Comparison of ENCODE assay signal across 1 cellular context in the genomic region with DNA sequence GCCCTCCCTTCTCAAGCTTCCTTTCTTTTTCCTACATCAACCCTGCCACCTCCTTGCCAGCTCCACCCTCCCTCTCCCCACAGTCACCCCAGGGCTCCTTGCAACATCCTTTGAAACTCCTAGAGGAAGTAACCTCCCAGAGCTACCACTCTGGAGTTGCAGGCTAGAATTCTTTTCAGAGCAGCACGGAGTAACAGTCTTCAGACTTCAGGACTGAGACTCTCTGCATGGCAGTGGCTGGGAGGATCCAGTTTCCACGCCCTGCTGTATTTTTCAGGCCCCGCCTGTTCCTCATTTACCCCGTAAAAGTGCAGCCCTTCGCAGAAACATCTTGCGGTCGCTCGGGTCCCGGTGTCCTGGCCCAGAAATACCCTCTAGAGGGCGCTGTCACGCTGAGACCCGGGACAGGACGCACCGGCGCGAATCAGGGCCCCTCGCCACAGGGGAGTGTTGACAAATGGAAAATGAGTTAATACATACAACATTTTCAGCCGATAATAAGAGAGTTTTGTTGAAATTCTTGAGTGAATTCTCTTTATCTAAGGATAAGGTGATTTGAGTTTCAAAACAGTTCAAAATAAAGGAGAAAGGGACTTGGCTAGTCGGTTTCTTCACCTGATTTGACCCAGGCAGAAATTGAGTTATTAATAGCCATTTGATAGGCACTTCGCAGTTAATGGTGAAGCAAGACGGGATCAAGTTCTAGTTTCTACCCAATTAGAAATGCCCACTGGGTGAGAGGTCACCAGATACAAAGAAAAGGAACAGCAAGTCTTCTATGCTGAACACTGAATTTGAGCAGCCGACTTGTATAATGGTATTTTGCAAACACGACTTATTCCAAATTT.
TF ChIP-seq lines count a peak whose summit lies in the region.

No MANE protein-coding gene starts in this region.

TF ChIP-seq in K562, 482 proteins besides CTCF, POLR2A, EP300 and RAD21 (continued from another document and continues in another):
- TF ChIP-seq HNRNPK (IDR thresholded peaks at IDR 0.05; ENCODE audit: low read depth, low read length, poor library complexity, severe bottlenecking) (no peak), NR1H2 (CRISPR knock-in tag; IDR thresholded peaks at IDR 0.05) (no peak), HIVEP1 (CRISPR knock-in tag; IDR thresholded peaks at IDR 0.05) (no peak), KDM1A (IDR thresholded peaks at IDR 0.05) (no peak), MTA1 (IDR thresholded peaks at IDR 0.05; ENCODE audit: borderline replicate concordance) (no peak), SREBF1 (IDR thresholded peaks at IDR 0.05; ENCODE audit: borderline replicate concordance, low read depth, low read length) (no peak), ZNF586 (CRISPR knock-in tag; conservative IDR thresholded peaks at IDR 0.05) (no peak), POLR2AphosphoS2 (IDR thresholded peaks at IDR 0.05; ENCODE audit: low read length) (no peak), THRAP3 (IDR thresholded peaks at IDR 0.05; ENCODE audit: borderline replicate concordance) (no peak), SMARCA4 (IDR thresholded peaks at IDR 0.05) (no peak), ZNF431 (CRISPR knock-in tag; IDR thresholded peaks at IDR 0.05) (no peak), NR2C2 (CRISPR knock-in tag; IDR thresholded peaks at IDR 0.05) (no peak), NR2C2 (tag; IDR thresholded peaks at IDR 0.05) (no peak), XRCC5 (IDR thresholded peaks at IDR 0.05; ENCODE audit: low read depth, low read length) (0 out of 2 replicates have a peak, but pooled peaks have one; percentile 65), FOSL1 (tag; conservative IDR thresholded peaks at IDR 0.05) (no peak), SAP30 (IDR thresholded peaks at IDR 0.05; ENCODE audit: borderline replicate concordance, insufficient read depth, low read depth, low read length, poor library complexity, severe bottlenecking) (no peak), PHB2 (IDR thresholded peaks at IDR 0.05; ENCODE audit: low read depth) (no peak), CHCHD3 (CRISPR knock-in tag; IDR thresholded peaks at IDR 0.05) (no peak), RBM17 (IDR thresholded peaks at IDR 0.05; ENCODE audit: borderline replicate concordance, low read depth, low read length) (no peak), RB1 (IDR thresholded peaks at IDR 0.05; ENCODE audit: low read depth) (peak; percentile 60; the same call in 1 of the 2 replicates), MAZ (CRISPR knock-in tag; conservative IDR thresholded peaks at IDR 0.05 in 1 of 2, IDR thresholded peaks at IDR 0.05 in 1 of 2) (peak in 1 of 2 experiments; percentile 73; a peak in 2 of 4 replicates), PRPF4 (IDR thresholded peaks at IDR 0.05; ENCODE audit: insufficient read depth, low read depth, low read length, poor library complexity, severe bottlenecking) (no peak), ZNF583 (CRISPR knock-in tag; IDR thresholded peaks at IDR 0.05) (no peak), CTBP1 (IDR thresholded peaks at IDR 0.05; ENCODE audit: borderline replicate concordance) (peak; percentile 67; the same call in 1 of the 2 replicates), RAD51 (IDR thresholded peaks at IDR 0.05; ENCODE audit: borderline replicate concordance, low read depth) (no peak), ZEB2 (IDR thresholded peaks at IDR 0.05) (no peak), ETS2 (tag; IDR thresholded peaks at IDR 0.05; ENCODE audit: borderline replicate concordance, poor library complexity, severe bottlenecking) (no peak), RBM14 (IDR thresholded peaks at IDR 0.05; ENCODE audit: borderline replicate concordance, insufficient read depth, low read depth, low read length) (no peak)
- TF ChIP-seq, protein P1, sequence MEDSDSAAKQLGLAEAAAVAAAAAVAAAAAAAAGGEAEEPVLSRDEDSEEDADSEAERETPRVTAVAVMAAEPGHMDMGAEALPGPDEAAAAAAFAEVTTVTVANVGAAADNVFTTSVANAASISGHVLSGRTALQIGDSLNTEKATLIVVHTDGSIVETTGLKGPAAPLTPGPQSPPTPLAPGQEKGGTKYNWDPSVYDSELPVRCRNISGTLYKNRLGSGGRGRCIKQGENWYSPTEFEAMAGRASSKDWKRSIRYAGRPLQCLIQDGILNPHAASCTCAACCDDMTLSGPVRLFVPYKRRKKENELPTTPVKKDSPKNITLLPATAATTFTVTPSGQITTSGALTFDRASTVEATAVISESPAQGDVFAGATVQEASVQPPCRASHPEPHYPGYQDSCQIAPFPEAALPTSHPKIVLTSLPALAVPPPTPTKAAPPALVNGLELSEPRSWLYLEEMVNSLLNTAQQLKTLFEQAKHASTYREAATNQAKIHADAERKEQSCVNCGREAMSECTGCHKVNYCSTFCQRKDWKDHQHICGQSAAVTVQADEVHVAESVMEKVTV (CRISPR knock-in tag; IDR thresholded peaks at IDR 0.05), result peak; percentile 63
- TF ChIP-seq, protein P2, sequence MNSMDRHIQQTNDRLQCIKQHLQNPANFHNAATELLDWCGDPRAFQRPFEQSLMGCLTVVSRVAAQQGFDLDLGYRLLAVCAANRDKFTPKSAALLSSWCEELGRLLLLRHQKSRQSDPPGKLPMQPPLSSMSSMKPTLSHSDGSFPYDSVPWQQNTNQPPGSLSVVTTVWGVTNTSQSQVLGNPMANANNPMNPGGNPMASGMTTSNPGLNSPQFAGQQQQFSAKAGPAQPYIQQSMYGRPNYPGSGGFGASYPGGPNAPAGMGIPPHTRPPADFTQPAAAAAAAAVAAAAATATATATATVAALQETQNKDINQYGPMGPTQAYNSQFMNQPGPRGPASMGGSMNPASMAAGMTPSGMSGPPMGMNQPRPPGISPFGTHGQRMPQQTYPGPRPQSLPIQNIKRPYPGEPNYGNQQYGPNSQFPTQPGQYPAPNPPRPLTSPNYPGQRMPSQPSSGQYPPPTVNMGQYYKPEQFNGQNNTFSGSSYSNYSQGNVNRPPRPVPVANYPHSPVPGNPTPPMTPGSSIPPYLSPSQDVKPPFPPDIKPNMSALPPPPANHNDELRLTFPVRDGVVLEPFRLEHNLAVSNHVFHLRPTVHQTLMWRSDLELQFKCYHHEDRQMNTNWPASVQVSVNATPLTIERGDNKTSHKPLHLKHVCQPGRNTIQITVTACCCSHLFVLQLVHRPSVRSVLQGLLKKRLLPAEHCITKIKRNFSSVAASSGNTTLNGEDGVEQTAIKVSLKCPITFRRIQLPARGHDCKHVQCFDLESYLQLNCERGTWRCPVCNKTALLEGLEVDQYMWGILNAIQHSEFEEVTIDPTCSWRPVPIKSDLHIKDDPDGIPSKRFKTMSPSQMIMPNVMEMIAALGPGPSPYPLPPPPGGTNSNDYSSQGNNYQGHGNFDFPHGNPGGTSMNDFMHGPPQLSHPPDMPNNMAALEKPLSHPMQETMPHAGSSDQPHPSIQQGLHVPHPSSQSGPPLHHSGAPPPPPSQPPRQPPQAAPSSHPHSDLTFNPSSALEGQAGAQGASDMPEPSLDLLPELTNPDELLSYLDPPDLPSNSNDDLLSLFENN (IDR thresholded peaks at IDR 0.05; ENCODE audit: low read depth in 2 of 2, low read length in 2 of 2), result no peak
- TF ChIP-seq, protein P3, sequence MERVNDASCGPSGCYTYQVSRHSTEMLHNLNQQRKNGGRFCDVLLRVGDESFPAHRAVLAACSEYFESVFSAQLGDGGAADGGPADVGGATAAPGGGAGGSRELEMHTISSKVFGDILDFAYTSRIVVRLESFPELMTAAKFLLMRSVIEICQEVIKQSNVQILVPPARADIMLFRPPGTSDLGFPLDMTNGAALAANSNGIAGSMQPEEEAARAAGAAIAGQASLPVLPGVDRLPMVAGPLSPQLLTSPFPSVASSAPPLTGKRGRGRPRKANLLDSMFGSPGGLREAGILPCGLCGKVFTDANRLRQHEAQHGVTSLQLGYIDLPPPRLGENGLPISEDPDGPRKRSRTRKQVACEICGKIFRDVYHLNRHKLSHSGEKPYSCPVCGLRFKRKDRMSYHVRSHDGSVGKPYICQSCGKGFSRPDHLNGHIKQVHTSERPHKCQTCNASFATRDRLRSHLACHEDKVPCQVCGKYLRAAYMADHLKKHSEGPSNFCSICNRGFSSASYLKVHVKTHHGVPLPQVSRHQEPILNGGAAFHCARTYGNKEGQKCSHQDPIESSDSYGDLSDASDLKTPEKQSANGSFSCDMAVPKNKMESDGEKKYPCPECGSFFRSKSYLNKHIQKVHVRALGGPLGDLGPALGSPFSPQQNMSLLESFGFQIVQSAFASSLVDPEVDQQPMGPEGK (CRISPR knock-in tag; IDR thresholded peaks at IDR 0.05; ENCODE audit: borderline replicate concordance), result no peak
- TF ChIP-seq, protein P4, sequence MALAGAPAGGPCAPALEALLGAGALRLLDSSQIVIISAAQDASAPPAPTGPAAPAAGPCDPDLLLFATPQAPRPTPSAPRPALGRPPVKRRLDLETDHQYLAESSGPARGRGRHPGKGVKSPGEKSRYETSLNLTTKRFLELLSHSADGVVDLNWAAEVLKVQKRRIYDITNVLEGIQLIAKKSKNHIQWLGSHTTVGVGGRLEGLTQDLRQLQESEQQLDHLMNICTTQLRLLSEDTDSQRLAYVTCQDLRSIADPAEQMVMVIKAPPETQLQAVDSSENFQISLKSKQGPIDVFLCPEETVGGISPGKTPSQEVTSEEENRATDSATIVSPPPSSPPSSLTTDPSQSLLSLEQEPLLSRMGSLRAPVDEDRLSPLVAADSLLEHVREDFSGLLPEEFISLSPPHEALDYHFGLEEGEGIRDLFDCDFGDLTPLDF (CRISPR knock-in tag; IDR thresholded peaks at IDR 0.05), result no peak
- TF ChIP-seq, protein P5, sequence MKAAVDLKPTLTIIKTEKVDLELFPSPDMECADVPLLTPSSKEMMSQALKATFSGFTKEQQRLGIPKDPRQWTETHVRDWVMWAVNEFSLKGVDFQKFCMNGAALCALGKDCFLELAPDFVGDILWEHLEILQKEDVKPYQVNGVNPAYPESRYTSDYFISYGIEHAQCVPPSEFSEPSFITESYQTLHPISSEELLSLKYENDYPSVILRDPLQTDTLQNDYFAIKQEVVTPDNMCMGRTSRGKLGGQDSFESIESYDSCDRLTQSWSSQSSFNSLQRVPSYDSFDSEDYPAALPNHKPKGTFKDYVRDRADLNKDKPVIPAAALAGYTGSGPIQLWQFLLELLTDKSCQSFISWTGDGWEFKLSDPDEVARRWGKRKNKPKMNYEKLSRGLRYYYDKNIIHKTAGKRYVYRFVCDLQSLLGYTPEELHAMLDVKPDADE (conservative IDR thresholded peaks at IDR 0.05; ENCODE audit: control insufficient read depth, low read depth, low read length), result no peak
- TF ChIP-seq, protein P6, sequence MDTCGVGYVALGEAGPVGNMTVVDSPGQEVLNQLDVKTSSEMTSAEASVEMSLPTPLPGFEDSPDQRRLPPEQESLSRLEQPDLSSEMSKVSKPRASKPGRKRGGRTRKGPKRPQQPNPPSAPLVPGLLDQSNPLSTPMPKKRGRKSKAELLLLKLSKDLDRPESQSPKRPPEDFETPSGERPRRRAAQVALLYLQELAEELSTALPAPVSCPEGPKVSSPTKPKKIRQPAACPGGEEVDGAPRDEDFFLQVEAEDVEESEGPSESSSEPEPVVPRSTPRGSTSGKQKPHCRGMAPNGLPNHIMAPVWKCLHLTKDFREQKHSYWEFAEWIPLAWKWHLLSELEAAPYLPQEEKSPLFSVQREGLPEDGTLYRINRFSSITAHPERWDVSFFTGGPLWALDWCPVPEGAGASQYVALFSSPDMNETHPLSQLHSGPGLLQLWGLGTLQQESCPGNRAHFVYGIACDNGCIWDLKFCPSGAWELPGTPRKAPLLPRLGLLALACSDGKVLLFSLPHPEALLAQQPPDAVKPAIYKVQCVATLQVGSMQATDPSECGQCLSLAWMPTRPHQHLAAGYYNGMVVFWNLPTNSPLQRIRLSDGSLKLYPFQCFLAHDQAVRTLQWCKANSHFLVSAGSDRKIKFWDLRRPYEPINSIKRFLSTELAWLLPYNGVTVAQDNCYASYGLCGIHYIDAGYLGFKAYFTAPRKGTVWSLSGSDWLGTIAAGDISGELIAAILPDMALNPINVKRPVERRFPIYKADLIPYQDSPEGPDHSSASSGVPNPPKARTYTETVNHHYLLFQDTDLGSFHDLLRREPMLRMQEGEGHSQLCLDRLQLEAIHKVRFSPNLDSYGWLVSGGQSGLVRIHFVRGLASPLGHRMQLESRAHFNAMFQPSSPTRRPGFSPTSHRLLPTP (IDR thresholded peaks at IDR 0.05; ENCODE audit: borderline replicate concordance, extremely low read depth, insufficient read length), result no peak
- TF ChIP-seq, protein P7, sequence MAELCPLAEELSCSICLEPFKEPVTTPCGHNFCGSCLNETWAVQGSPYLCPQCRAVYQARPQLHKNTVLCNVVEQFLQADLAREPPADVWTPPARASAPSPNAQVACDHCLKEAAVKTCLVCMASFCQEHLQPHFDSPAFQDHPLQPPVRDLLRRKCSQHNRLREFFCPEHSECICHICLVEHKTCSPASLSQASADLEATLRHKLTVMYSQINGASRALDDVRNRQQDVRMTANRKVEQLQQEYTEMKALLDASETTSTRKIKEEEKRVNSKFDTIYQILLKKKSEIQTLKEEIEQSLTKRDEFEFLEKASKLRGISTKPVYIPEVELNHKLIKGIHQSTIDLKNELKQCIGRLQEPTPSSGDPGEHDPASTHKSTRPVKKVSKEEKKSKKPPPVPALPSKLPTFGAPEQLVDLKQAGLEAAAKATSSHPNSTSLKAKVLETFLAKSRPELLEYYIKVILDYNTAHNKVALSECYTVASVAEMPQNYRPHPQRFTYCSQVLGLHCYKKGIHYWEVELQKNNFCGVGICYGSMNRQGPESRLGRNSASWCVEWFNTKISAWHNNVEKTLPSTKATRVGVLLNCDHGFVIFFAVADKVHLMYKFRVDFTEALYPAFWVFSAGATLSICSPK (IDR thresholded peaks at IDR 0.05; ENCODE audit: borderline replicate concordance), result no peak
